Comparison of ENCODE assay signal across 12 cellular contexts in genomic region chr18:76573325-76574025, GRCh38.
DNase-seq lines count a peak whose midpoint lies in the region; ATAC-seq and TF ChIP-seq lines count a peak whose summit lies in the region.
"Had no signal": no experiment of that assay in that cellular context is flagged by ENCODE, and none has a peak within 500 bp of the region (broad histone marks: within the 10 kb centered on the region; RNA-seq: fewer than 3 reads in every experiment).

No MANE protein-coding gene starts in this region.

- H3K4me1 ChIP-seq in spleen = peaks cover 0 to 23% (median under 1%) of the 10 kb centered on the region in 6 donors

- TF ChIP-seq POLR2A in spleen (IDR thresholded peaks at IDR 0.05) = no peak

- no peak overlapping the region for H3K4me3 Mint-ChIP-seq in effector memory CD8-positive, alpha-beta T cell
- H3K4me3 Mint-ChIP-seq: CD8-positive, alpha-beta T cell had no signal

- H3K9me3 Mint-ChIP-seq in effector memory CD8-positive, alpha-beta T cell = no peaks in the 10 kb centered on the region
- H3K9me3 Mint-ChIP-seq: CD8-positive, alpha-beta T cell had no signal

- no peaks in the 10 kb centered on the region for H3K36me3 ChIP-seq in spleen
- H3K36me3 ChIP-seq: heart right ventricle had no signal

- intact Hi-C loops in spleen (cut with DNase I; ENCODE audit: low total_unique reads) = no loop called here

- H3K4me1 Mint-ChIP-seq in effector memory CD8-positive, alpha-beta T cell (ENCODE audit: low read depth in 2 of 2) = no peaks in the 10 kb centered on the region

- no peaks in the 10 kb centered on the region for H3K9me3 ChIP-seq in spleen

- 77 to 94% (median 81%) methylated on average over 4 of the region's 4 CpGs for WGBS in spleen, 5 donors

- H3K27me3 ChIP-seq in spleen (replicated peaks in 1 of 7) = peaks cover 0 to 14% (median 0%) of the 10 kb centered on the region in 7 donors

- H3K4me3 ChIP-seq in coronary artery (no peak overlapping the region), spleen (no peak overlapping the region)
- H3K4me3 ChIP-seq: heart right ventricle had no signal

- H3K27me3 Mint-ChIP-seq in effector memory CD8-positive, alpha-beta T cell = peaks cover 48 to 51% of the 10 kb centered on the region in 2 donors

- no peak overlapping the region for H3K27ac Mint-ChIP-seq in effector memory CD8-positive, alpha-beta T cell
- H3K27ac Mint-ChIP-seq: CD8-positive, alpha-beta T cell had no signal

- TF ChIP-seq CTCF in coronary artery (IDR thresholded peaks at IDR 0.05) = no peak
- TF ChIP-seq CTCF in spleen (IDR thresholded peaks at IDR 0.05 in 8 of 11, conservative IDR thresholded peaks at IDR 0.05 in 3 of 11) = no peak

- H3K36me3 Mint-ChIP-seq in effector memory CD8-positive, alpha-beta T cell (ENCODE audit: insufficient read depth) = no peaks in the 10 kb centered on the region
- H3K36me3 Mint-ChIP-seq: CD8-positive, alpha-beta T cell had no signal

- DNase-seq in AG08395 (ENCODE audit: low spot score) (peak; percentile 76), HT1080 (ENCODE audit: low read depth) (peak; percentile 71), SKM-1 treated with dmso at 0.1 percent for 144 hours (lab: John Stamatoyannopoulos, UW; ENCODE audit: unreplicated experiment) (peak; percentile 79), islet precursor cell (peak; percentile 65), coronary artery (ENCODE audit: low spot score) (no peak), spleen (no peak)
- DNase-seq in stimulated activated CD4-positive, alpha-beta T cell treated with anti-CD3 and anti-CD28 coated beads, Interleukin-2, amount 100 ng/mL, for 24 hours = no peak
- DNase-seq in effector memory CD8-positive, alpha-beta T cell = no peak
- DNase-seq: CD8-positive, alpha-beta T cell; heart right ventricle; NCI-H1417 treated with DMSO at 0.1 percent for 48 hours; substantia nigra had no signal

- H3K27ac ChIP-seq in coronary artery (no peak overlapping the region), spleen (peak overlapping the region in 3 of 8 donors; percentile 9 to 53 (median 23))
- H3K27ac ChIP-seq: heart right ventricle had no signal

- no peak for ATAC-seq in effector memory CD8-positive, alpha-beta T cell (replicated peaks)
- ATAC-seq: CD8-positive, alpha-beta T cell had no signal

Comparison
In these comparisons a context has a peak if more than half of its experiments do, and no peak if none do; other contexts are left out.
1. DNase-seq: peak in AG08395 (single experiment), HT1080 (single experiment), SKM-1 treated with dmso at 0.1 percent for 144 hours (single experiment) and islet precursor cell (single experiment); none in coronary artery (single experiment), spleen (single experiment), stimulated activated CD4-positive, alpha-beta T cell treated with anti-CD3 and anti-CD28 coated beads, Interleukin-2, amount 100 ng/mL, for 24 hours (0 of 2) and effector memory CD8-positive, alpha-beta T cell (0 of 3).